In genomic region chr19:29040951-29041350, GRCh38 we compare ENCODE assay signal across 21 cellular contexts.
DNase-seq lines count a peak whose midpoint lies in the region; ATAC-seq and TF ChIP-seq lines count a peak whose summit lies in the region.
"Had no signal": no experiment of that assay in that cellular context is flagged by ENCODE, and none has a peak within 500 bp of the region (broad histone marks: within the 10 kb centered on the region; RNA-seq: fewer than 3 reads in every experiment).

No MANE protein-coding gene starts in this region.

- H3K9ac ChIP-seq in SK-N-SH, result no peak overlapping the region

- CTCF ChIA-PET in SK-N-SH (lab: Yijun Ruan, JAX) (no interaction called here), GM10248 (lab: Yijun Ruan, JAX) (no interaction called here)

- POLR2A ChIA-PET in SK-N-SH (lab: Yijun Ruan, JAX) (no interaction called here), GM10248 (lab: Yijun Ruan, JAX) (no interaction called here)

- H3K9me2 ChIP-seq in SK-N-SH, result no peaks in the 10 kb centered on the region

- no peaks in the 10 kb centered on the region for H3F3A ChIP-seq in SK-N-SH (replicated peaks; ENCODE audit: insufficient read depth)

- H3K9me3 ChIP-seq in SK-N-SH (no peaks in the 10 kb centered on the region), gastroesophageal sphincter (no peaks in the 10 kb centered on the region)
- H3K9me3 ChIP-seq: prostate gland had no signal

- TF ChIP-seq POLR2A in gastroesophageal sphincter (IDR thresholded peaks at IDR 0.05), result no peak

- no peak overlapping the region for H2AFZ ChIP-seq in SK-N-SH (ENCODE audit: low read depth)

- H4K20me1 ChIP-seq in SK-N-SH (ENCODE audit: insufficient read depth), result no peaks in the 10 kb centered on the region

- H3K79me2 ChIP-seq in SK-N-SH (ENCODE audit: insufficient read depth), result no peaks in the 10 kb centered on the region

- H3K4me1 ChIP-seq in SK-N-SH (ENCODE audit: control insufficient read depth in 1 of 2, insufficient read depth in 2 of 2, low read depth in 1 of 2, low read length in 1 of 2), result no peaks in the 10 kb centered on the region
- H3K4me1 ChIP-seq in gastroesophageal sphincter, result peaks cover 0 to 12% (median 0%) of the 10 kb centered on the region in 3 donors
- H3K4me1 ChIP-seq: Peyer's patch, prostate gland had no signal

- TF ChIP-seq EP300 in SK-N-SH (IDR thresholded peaks at IDR 0.05; ENCODE audit: borderline replicate concordance in 1 of 2, low read depth in 1 of 2, low read length in 1 of 2) (no peak), gastroesophageal sphincter (IDR thresholded peaks at IDR 0.05) (no peak)

- H3K36me3 ChIP-seq in SK-N-SH (replicated peaks in 1 of 2; ENCODE audit: control insufficient read depth in 1 of 2, insufficient read depth in 2 of 2, low read length in 1 of 2) (no peaks in the 10 kb centered on the region), gastroesophageal sphincter (no peaks in the 10 kb centered on the region)
- H3K36me3 ChIP-seq: Peyer's patch, prostate gland, stomach had no signal

- 18% methylated on average over 6 of the region's 6 CpGs for WGBS in SK-N-SH (ENCODE audit: low lambda C conversion rate)
- WGBS in gastroesophageal sphincter (ENCODE audit: low coverage in 1 of 2), 2 donors, result 44 to 49% methylated on average over 3 to 4 of the region's 6 CpGs

- H3K27ac ChIP-seq in SK-N-SH (ENCODE audit: low read depth in 2 of 2, low read length in 1 of 2) (no peak overlapping the region), gastroesophageal sphincter (no peak overlapping the region)
- H3K27ac ChIP-seq: Peyer's patch, prostate gland, SK-N-MC, stomach had no signal

- ATAC-seq in SK-N-SH treated with all-trans-retinoic acid at 6 μM for 48 hours, result no peak
- ATAC-seq in GM21737 (IDR thresholded peaks at IDR 0.05; ENCODE audit: unreplicated experiment), result no peak
- no peak for ATAC-seq in gastroesophageal sphincter
- ATAC-seq: activated CD4-positive, CD25-positive, alpha-beta regulatory T cell treated with anti-CD3 and anti-CD28 coated beads, Interleukin-2, amount 50 U/mL, for 24 hours; naive thymus-derived CD8-positive, alpha-beta T cell had no signal

- H3K27me3 ChIP-seq in SK-N-SH (ENCODE audit: insufficient read depth) (peaks cover 30% of the 10 kb centered on the region; the same call in 1 of the 2 replicates), gastroesophageal sphincter (peaks cover 14% of the 10 kb centered on the region)
- H3K27me3 ChIP-seq: Peyer's patch had no signal

- DNase-seq in SK-N-SH (no peak), NCI-H774 (lab: John Stamatoyannopoulos, UW) (peak; percentile 64), islet precursor cell (peak; percentile 65), GM10248 (ENCODE audit: extremely low spot score) (no peak)
- DNase-seq in central memory CD4-positive, alpha-beta T cell, result no peak
- DNase-seq: activated CD8-positive, alpha-beta memory T cell treated with anti-CD3 and anti-CD28 coated beads for 24 hours; activated naive CD8-positive, alpha-beta T cell treated with anti-CD3 and anti-CD28 coated beads for 36 hours; mesendoderm; NCI-H2029; Peyer's patch; stimulated activated CD4-positive, alpha-beta T cell treated with anti-CD3 and anti-CD28 coated beads, Interleukin-2, amount 100 ng/mL, for 48 hours; stomach; T-helper 9 cell; trophoblast cell had no signal

- H3K4me3 ChIP-seq in SK-N-SH (ENCODE audit: low read depth in 2 of 2, low read length in 1 of 2) (no peak overlapping the region), gastroesophageal sphincter (no peak overlapping the region)
- H3K4me3 ChIP-seq: Peyer's patch, prostate gland, SK-N-MC, stomach had no signal

- peak overlapping the region; percentile 41; the same call in 1 of the 2 replicates for H3K4me2 ChIP-seq in SK-N-SH

- TF ChIP-seq CTCF in SK-N-SH (IDR thresholded peaks at IDR 0.05) (no peak), GM10248 (IDR thresholded peaks at IDR 0.05; ENCODE audit: control extremely low read depth, extremely low read depth, low read depth, missing control alignments) (no peak), gastroesophageal sphincter (IDR thresholded peaks at IDR 0.05) (no peak)

- TF ChIP-seq RAD21 in SK-N-SH (IDR thresholded peaks at IDR 0.05; ENCODE audit: low read length), result no peak

TF ChIP-seq in SK-N-SH, 30 proteins besides CTCF, POLR2A, EP300 and RAD21 (continues in another document):
- TF ChIP-seq GABPA (IDR thresholded peaks at IDR 0.05; ENCODE audit: low read depth) (no peak), POLR2AphosphoS5 (IDR thresholded peaks at IDR 0.05; ENCODE audit: low read depth, low read length) (no peak), TEAD4 (IDR thresholded peaks at IDR 0.05; ENCODE audit: borderline replicate concordance, insufficient read depth) (no peak), TAF1 (IDR thresholded peaks at IDR 0.05; ENCODE audit: borderline replicate concordance, low read depth, low read length) (no peak), SMC3 (IDR thresholded peaks at IDR 0.05; ENCODE audit: low read depth, low read length) (no peak), FOSL2 (IDR thresholded peaks at IDR 0.05; ENCODE audit: borderline replicate concordance, low read depth) (no peak), NFIC (IDR thresholded peaks at IDR 0.05; ENCODE audit: borderline replicate concordance) (no peak), GATA2 (CRISPR knock-in tag; IDR thresholded peaks at IDR 0.05) (no peak), ELF1 (IDR thresholded peaks at IDR 0.05) (no peak), FOXM1 (IDR thresholded peaks at IDR 0.05; ENCODE audit: low read depth) (no peak), JUND (IDR thresholded peaks at IDR 0.05) (no peak)
- TF ChIP-seq, protein P1, sequence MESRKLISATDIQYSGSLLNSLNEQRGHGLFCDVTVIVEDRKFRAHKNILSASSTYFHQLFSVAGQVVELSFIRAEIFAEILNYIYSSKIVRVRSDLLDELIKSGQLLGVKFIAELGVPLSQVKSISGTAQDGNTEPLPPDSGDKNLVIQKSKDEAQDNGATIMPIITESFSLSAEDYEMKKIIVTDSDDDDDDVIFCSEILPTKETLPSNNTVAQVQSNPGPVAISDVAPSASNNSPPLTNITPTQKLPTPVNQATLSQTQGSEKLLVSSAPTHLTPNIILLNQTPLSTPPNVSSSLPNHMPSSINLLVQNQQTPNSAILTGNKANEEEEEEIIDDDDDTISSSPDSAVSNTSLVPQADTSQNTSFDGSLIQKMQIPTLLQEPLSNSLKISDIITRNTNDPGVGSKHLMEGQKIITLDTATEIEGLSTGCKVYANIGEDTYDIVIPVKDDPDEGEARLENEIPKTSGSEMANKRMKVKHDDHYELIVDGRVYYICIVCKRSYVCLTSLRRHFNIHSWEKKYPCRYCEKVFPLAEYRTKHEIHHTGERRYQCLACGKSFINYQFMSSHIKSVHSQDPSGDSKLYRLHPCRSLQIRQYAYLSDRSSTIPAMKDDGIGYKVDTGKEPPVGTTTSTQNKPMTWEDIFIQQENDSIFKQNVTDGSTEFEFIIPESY (IDR thresholded peaks at IDR 0.05; ENCODE audit: borderline replicate concordance, low read depth), result no peak

TF ChIP-seq in SK-N-SH treated with all-trans-retinoic acid at 6 μM for 48 hours, 23 proteins besides CTCF, POLR2A, EP300 and RAD21:
- no peak for TF ChIP-seq OSR1 (CRISPR knock-in tag; IDR thresholded peaks at IDR 0.05)

Comparison
In these comparisons a context has a peak if more than half of its experiments do, and no peak if none do; other contexts are left out.
1. DNase-seq: peak in NCI-H774 (single experiment) and islet precursor cell (single experiment); none in SK-N-SH (single experiment), GM10248 (single experiment) and central memory CD4-positive, alpha-beta T cell (single experiment).